In genomic region chr16:31025344-31025743, GRCh38 we compare ENCODE assay signal across 16 cellular contexts.
"Had no signal": no experiment of that assay in that cellular context is flagged by ENCODE, and none has a peak within 500 bp of the region (broad histone marks: within the 10 kb centered on the region; RNA-seq: fewer than 3 reads in every experiment).

No MANE protein-coding gene starts in this region.

- H3K27me3 Mint-ChIP-seq: activated naive CD4-positive, alpha-beta T cell treated with anti-CD3 and anti-CD28 coated beads, Interleukin-2, amount 50 U/mL, for 24 hours; brain; central memory CD8-positive, alpha-beta T cell; effector memory CD8-positive, alpha-beta T cell; stimulated activated naive CD8-positive, alpha-beta T cell treated with anti-CD3 and anti-CD28 coated beads, Interleukin-15, Interleukin-2, amounts not matched to agents 100 ng/mL and 50 ng/mL, for 24 hours had no signal

- H3K4me1 ChIP-seq: gastroesophageal sphincter, sigmoid colon had no signal

- H3K4me3 ChIP-seq: gastroesophageal sphincter, sigmoid colon had no signal

- H3K27ac Mint-ChIP-seq: activated naive CD4-positive, alpha-beta T cell treated with anti-CD3 and anti-CD28 coated beads, Interleukin-2, amount 50 U/mL, for 24 hours; effector memory CD8-positive, alpha-beta T cell; stimulated activated naive CD8-positive, alpha-beta T cell treated with anti-CD3 and anti-CD28 coated beads, Interleukin-15, Interleukin-2, amounts not matched to agents 100 ng/mL and 50 ng/mL, for 24 hours had no signal

- H3K36me3 Mint-ChIP-seq: activated naive CD4-positive, alpha-beta T cell treated with anti-CD3 and anti-CD28 coated beads, Interleukin-2, amount 50 U/mL, for 24 hours; brain had no signal

- H3K27me3 ChIP-seq: gastroesophageal sphincter, sigmoid colon had no signal

- H3K4me3 Mint-ChIP-seq: activated naive CD4-positive, alpha-beta T cell treated with anti-CD3 and anti-CD28 coated beads, Interleukin-2, amount 50 U/mL, for 24 hours; brain; central memory CD8-positive, alpha-beta T cell; effector memory CD8-positive, alpha-beta T cell; stimulated activated naive CD8-positive, alpha-beta T cell treated with anti-CD3 and anti-CD28 coated beads, Interleukin-15, Interleukin-2, amounts not matched to agents 100 ng/mL and 50 ng/mL, for 24 hours had no signal

- DNase-seq: activated CD4-positive, alpha-beta T cell treated with anti-CD3 and anti-CD28 coated beads for 48 hours; activated effector memory CD4-positive, alpha-beta T cell treated with Interleukin-2 at 50 U/mL for 16 hours; amniotic stem cell; cortex of kidney; effector memory CD8-positive, alpha-beta T cell; occipital lobe; sigmoid colon; stimulated activated CD4-positive, alpha-beta T cell treated with anti-CD3 and anti-CD28 coated beads, Interleukin-12 subunit alpha, Interleukin-12 subunit beta, amount 100 ng/mL, for 4 hours; stimulated activated CD4-positive, alpha-beta T cell treated with anti-CD3 and anti-CD28 coated beads, Interleukin-2, amount 100 ng/mL, for 48 hours; SW 1271; T-helper 9 cell had no signal

- H3K4me1 Mint-ChIP-seq: activated naive CD4-positive, alpha-beta T cell treated with anti-CD3 and anti-CD28 coated beads, Interleukin-2, amount 50 U/mL, for 24 hours; brain; central memory CD8-positive, alpha-beta T cell had no signal

- H3K36me3 ChIP-seq: gastroesophageal sphincter, sigmoid colon had no signal

- ATAC-seq: effector memory CD8-positive, alpha-beta T cell; gastroesophageal sphincter had no signal

- H3K27ac ChIP-seq: gastroesophageal sphincter, sigmoid colon had no signal

- H3K9me3 ChIP-seq: gastroesophageal sphincter, sigmoid colon had no signal

- H3K9me3 Mint-ChIP-seq: activated naive CD4-positive, alpha-beta T cell treated with anti-CD3 and anti-CD28 coated beads, Interleukin-2, amount 50 U/mL, for 24 hours; brain; central memory CD8-positive, alpha-beta T cell; effector memory CD8-positive, alpha-beta T cell; stimulated activated naive CD8-positive, alpha-beta T cell treated with anti-CD3 and anti-CD28 coated beads, Interleukin-15, Interleukin-2, amounts not matched to agents 100 ng/mL and 50 ng/mL, for 24 hours had no signal
